Comparison of ENCODE assay signal across 24 cellular contexts in genomic region chr11:2122907-2123627, GRCh38. TPM values are rescaled to one million over a fixed set of nuclear protein-coding genes. Genes with fewer than 3 reads are reported as not detected.
DNase-seq lines count a peak whose midpoint lies in the region; ATAC-seq and TF ChIP-seq lines count a peak whose summit lies in the region.
"Had no signal": no experiment of that assay in that cellular context is flagged by ENCODE, and none has a peak within 500 bp of the region (broad histone marks: within the 10 kb centered on the region; RNA-seq: fewer than 3 reads in every experiment).

No MANE protein-coding gene starts in this region.

- no peak overlapping the region for H3K4me3 Mint-ChIP-seq in naive thymus-derived CD4-positive, alpha-beta T cell
- H3K4me3 Mint-ChIP-seq: activated CD8-positive, alpha-beta memory T cell treated with anti-CD3 and anti-CD28 coated beads, Interleukin-2, amount 10 ng/mL, durations not matched to agents 7 days and 5 days; dendritic cell treated with granulocyte-macrophage colony-stimulating factor and Interleukin-4, amounts not matched to agents 40 ng/mL and 50 ng/mL, for 4 days; HFFc6; nephron had no signal

- POLR2A ChIA-PET in naive thymus-derived CD4-positive, alpha-beta T cell (lab: Charles Lee) = no interaction called here

- H4K5ac ChIP-seq in mesendoderm (ENCODE audit: low read length) = no peak overlapping the region

- no peak overlapping the region for H2BK15ac ChIP-seq in mesendoderm (replicated peaks; ENCODE audit: low read depth)

- in situ Hi-C loops in astrocyte of the spinal cord (cut with HindIII; ENCODE audit: low sequenced_read_pairs) = no loop called here

- intact Hi-C loops in naive thymus-derived CD4-positive, alpha-beta T cell (cut with micrococcal nuclease) = no loop called here

- peaks cover 14% of the 10 kb centered on the region for H3K4me1 ChIP-seq in BLaER1
- H3K4me1 ChIP-seq in MM.1S (ENCODE audit: low read length) = 0 out of 2 replicates have a peak, but pooled peaks cover 4% of the 10 kb centered on the region
- no peaks in the 10 kb centered on the region for H3K4me1 ChIP-seq in naive thymus-derived CD4-positive, alpha-beta T cell (ENCODE audit: control insufficient read depth in 2 of 2, insufficient read depth in 2 of 2, low read length in 2 of 2)
- no peaks in the 10 kb centered on the region for H3K4me1 ChIP-seq in mesendoderm (ENCODE audit: control insufficient read depth, low read depth, low read length)
- H3K4me1 ChIP-seq: suprapubic skin had no signal

- no CpG with 5 or more reads among the region's 13 CpGs for WGBS in mesendoderm (ENCODE audit: extremely low coverage, insufficient coverage, low lambda C conversion rate)

- DNase-seq in MM.1S = no peak
- DNase-seq in astrocyte of the spinal cord (ENCODE audit: low read depth, low spot score) = no peak
- no peak for DNase-seq in naive thymus-derived CD4-positive, alpha-beta T cell
- DNase-seq in mesendoderm = no peak
- DNase-seq in activated CD8-positive, alpha-beta memory T cell treated with anti-CD3 and anti-CD28 coated beads, Interleukin-2, amount 50 U/mL, for 4 hours = no peak
- DNase-seq in GM10266 (ENCODE audit: extremely low spot score) = no peak
- DNase-seq: activated CD4-positive, CD25-positive, alpha-beta regulatory T cell treated with anti-CD3 and anti-CD28 coated beads, Interleukin-2, amount 50 U/mL, for 72 hours; activated CD8-positive, alpha-beta memory T cell treated with anti-CD3 and anti-CD28 coated beads, Interleukin-2, amount 10 ng/mL, durations not matched to agents 7 days and 5 days; COR-L47; GF-D8; MV-4-11; NCI-H2029 treated with DMSO at 0.1 percent for 48 hours; NCI-H526 treated with DMSO at 0.1 percent for 48 hours; stimulated activated CD4-positive, alpha-beta T cell treated with anti-CD3 and anti-CD28 coated beads, Interleukin-1b, Interleukin-23, amount 100 ng/mL, for 48 hours had no signal

- H3K4me3 ChIP-seq in BLaER1 (no peak overlapping the region), MM.1S (ENCODE audit: low read length) (no peak overlapping the region), astrocyte of the spinal cord (ENCODE audit: low read depth, low read length) (no peak overlapping the region), mesendoderm (ENCODE audit: low read length) (no peak overlapping the region)
- no peak overlapping the region for H3K4me3 ChIP-seq in naive thymus-derived CD4-positive, alpha-beta T cell (ENCODE audit: low read length)
- H3K4me3 ChIP-seq: suprapubic skin had no signal

- no peak overlapping the region for H3K27ac ChIP-seq in BLaER1
- H3K27ac ChIP-seq in MM.1S (ENCODE audit: low read length) = no peak overlapping the region
- H3K27ac ChIP-seq in naive thymus-derived CD4-positive, alpha-beta T cell (ENCODE audit: low read depth, low read length) = no peak overlapping the region
- H3K27ac ChIP-seq in mesendoderm (ENCODE audit: low read depth, low read length) = no peak overlapping the region
- H3K27ac ChIP-seq: suprapubic skin had no signal

- H3K27ac Mint-ChIP-seq in naive thymus-derived CD4-positive, alpha-beta T cell = no peak overlapping the region
- H3K27ac Mint-ChIP-seq: activated CD8-positive, alpha-beta memory T cell treated with anti-CD3 and anti-CD28 coated beads, Interleukin-2, amount 10 ng/mL, durations not matched to agents 7 days and 5 days; dendritic cell treated with granulocyte-macrophage colony-stimulating factor and Interleukin-4, amounts not matched to agents 40 ng/mL and 50 ng/mL, for 4 days; HFFc6; nephron had no signal

- H2AK5ac ChIP-seq in mesendoderm (ENCODE audit: low read length) = no peak overlapping the region

- peaks cover 3 to 22% (median 13%) of the 10 kb centered on the region in 5 donors for H3K27me3 Mint-ChIP-seq in naive thymus-derived CD4-positive, alpha-beta T cell

- no peak overlapping the region for H3K4ac ChIP-seq in mesendoderm (ENCODE audit: low read depth, low read length)

- CTCF ChIA-PET in naive thymus-derived CD4-positive, alpha-beta T cell (lab: Charles Lee) = interaction anchor here (0.6 kb wide), 1 partner anchor 28 kb away, joined by 3 read pairs; no protein-coding TSS in a partner anchor

- H3K9me3 Mint-ChIP-seq in naive thymus-derived CD4-positive, alpha-beta T cell = peaks cover 0 to 16% (median 0%) of the 10 kb centered on the region in 11 donors
- H3K9me3 Mint-ChIP-seq: dendritic cell treated with granulocyte-macrophage colony-stimulating factor and Interleukin-4, amounts not matched to agents 40 ng/mL and 50 ng/mL, for 4 days; HFFc6 had no signal

- no peak overlapping the region for H3K18ac ChIP-seq in mesendoderm (ENCODE audit: low read length)

- H2AFZ ChIP-seq in MM.1S (ENCODE audit: low read length) = no peak overlapping the region

- no peaks in the 10 kb centered on the region for H3K79me2 ChIP-seq in MM.1S (ENCODE audit: low read length)
- no peaks in the 10 kb centered on the region for H3K79me2 ChIP-seq in mesendoderm (ENCODE audit: control insufficient read depth, insufficient read depth, low read length)

- H4K20me1 ChIP-seq in BLaER1 (no peaks in the 10 kb centered on the region), MM.1S (ENCODE audit: insufficient read depth, low read length) (no peaks in the 10 kb centered on the region)

- peak; percentile 6 for ATAC-seq in naive thymus-derived CD4-positive, alpha-beta T cell
- no peak for ATAC-seq in HG02938 (IDR thresholded peaks at IDR 0.05; ENCODE audit: unreplicated experiment)
- ATAC-seq: activated CD8-positive, alpha-beta memory T cell treated with anti-CD3 and anti-CD28 coated beads, Interleukin-2, amount 10 ng/mL, durations not matched to agents 7 days and 5 days had no signal

- H3K4me2 ChIP-seq in BLaER1 = peak overlapping the region; percentile 42
- peak overlapping the region; percentile 64; the same call in 1 of the 2 replicates for H3K4me2 ChIP-seq in MM.1S (ENCODE audit: low read depth, low read length)
- H3K4me2 ChIP-seq in mesendoderm (ENCODE audit: low read length) = no peak overlapping the region

- no peaks in the 10 kb centered on the region for H3F3A ChIP-seq in MM.1S (ENCODE audit: insufficient read depth, low read length)

- H2BK5ac ChIP-seq in mesendoderm (ENCODE audit: low read length) = no peak overlapping the region

- no peaks in the 10 kb centered on the region for H3K79me1 ChIP-seq in mesendoderm (ENCODE audit: low read length)

- H3K4me1 Mint-ChIP-seq in naive thymus-derived CD4-positive, alpha-beta T cell = no peaks in the 10 kb centered on the region
- H3K4me1 Mint-ChIP-seq: activated CD8-positive, alpha-beta memory T cell treated with anti-CD3 and anti-CD28 coated beads, Interleukin-2, amount 10 ng/mL, durations not matched to agents 7 days and 5 days; nephron had no signal

- H3K9me2 ChIP-seq in MM.1S (replicated peaks; ENCODE audit: insufficient read depth, low read length) = no peaks in the 10 kb centered on the region

- no peak for TF ChIP-seq CTCF in MM.1S (IDR thresholded peaks at IDR 0.05; ENCODE audit: low read length)
- TF ChIP-seq CTCF in astrocyte of the spinal cord (IDR thresholded peaks at IDR 0.05; ENCODE audit: low read depth, low read length) = peak; percentile 13
- TF ChIP-seq CTCF in GM10266 (IDR thresholded peaks at IDR 0.05; ENCODE audit: control insufficient read depth, insufficient read depth, low read depth, missing control alignments) = no peak

- no peaks in the 10 kb centered on the region for H3K27me3 ChIP-seq in BLaER1
- peaks cover 42% of the 10 kb centered on the region for H3K27me3 ChIP-seq in MM.1S (replicated peaks; ENCODE audit: insufficient read depth, low read length)
- no peaks in the 10 kb centered on the region for H3K27me3 ChIP-seq in naive thymus-derived CD4-positive, alpha-beta T cell (ENCODE audit: control insufficient read depth in 2 of 2, insufficient read depth in 2 of 2, low read length in 2 of 2)
- no peaks in the 10 kb centered on the region for H3K27me3 ChIP-seq in mesendoderm (ENCODE audit: insufficient read depth, low read length, poor library complexity)

- no peak overlapping the region for H3K56ac ChIP-seq in mesendoderm (ENCODE audit: low read length)

- H3K9ac ChIP-seq in BLaER1 (no peak overlapping the region), MM.1S (ENCODE audit: low read length) (no peak overlapping the region), mesendoderm (ENCODE audit: low read length) (no peak overlapping the region)

- H3K36me3 Mint-ChIP-seq in naive thymus-derived CD4-positive, alpha-beta T cell = no peaks in the 10 kb centered on the region
- H3K36me3 Mint-ChIP-seq: activated CD8-positive, alpha-beta memory T cell treated with anti-CD3 and anti-CD28 coated beads, Interleukin-2, amount 10 ng/mL, durations not matched to agents 7 days and 5 days had no signal

- H4K8ac ChIP-seq in mesendoderm (ENCODE audit: low read depth, low read length) = no peak overlapping the region

- H2BK120ac ChIP-seq in mesendoderm (ENCODE audit: low read depth, low read length) = no peak overlapping the region

- H3K9me3 ChIP-seq in BLaER1 (no peaks in the 10 kb centered on the region), MM.1S (replicated peaks; ENCODE audit: insufficient read depth, low read length) (no peaks in the 10 kb centered on the region)
- H3K9me3 ChIP-seq in naive thymus-derived CD4-positive, alpha-beta T cell (ENCODE audit: control insufficient read depth in 2 of 3, low read length in 3 of 3) = no peaks in the 10 kb centered on the region
- H3K9me3 ChIP-seq: suprapubic skin had no signal

- no peaks in the 10 kb centered on the region for H3K36me3 ChIP-seq in BLaER1
- H3K36me3 ChIP-seq in MM.1S (replicated peaks; ENCODE audit: insufficient read depth, low read length) = no peaks in the 10 kb centered on the region
- H3K36me3 ChIP-seq in naive thymus-derived CD4-positive, alpha-beta T cell (ENCODE audit: control insufficient read depth in 2 of 3, insufficient read depth in 3 of 3, low read length in 3 of 3) = no peaks in the 10 kb centered on the region
- no peaks in the 10 kb centered on the region for H3K36me3 ChIP-seq in mesendoderm (ENCODE audit: control insufficient read depth, insufficient read depth, low read length)
- H3K36me3 ChIP-seq: suprapubic skin had no signal

- H3K23ac ChIP-seq in mesendoderm (ENCODE audit: low read length) = no peak overlapping the region

RNA-seq across cellular contexts. Expression of gene IGF2, which starts 16.1 kb away (rescaled TPM):
- total RNA-seq in naive thymus-derived CD4-positive, alpha-beta T cell = under 1 TPM in 1 of 5 experiments, not detected in 4; 0.36 TPM
- not detected for polyA plus RNA-seq in naive thymus-derived CD4-positive, alpha-beta T cell
- polyA plus RNA-seq in mesendoderm (2013, experiment 1 of 2) = 0.28 TPM
- polyA plus RNA-seq in mesendoderm (2013, experiment 2 of 2) = 0.29 TPM
- total RNA-seq: T-helper 2 cell treated with Interferon-gamma antibody and Interleukin-4, amounts not matched to agents 100 ng/mL and 5 ng/mL, for 36 hours had no signal

RNA-seq across cellular contexts. Expression of gene INS, which starts 37.9 kb away (rescaled TPM):
- not detected for total RNA-seq in naive thymus-derived CD4-positive, alpha-beta T cell
- not detected for polyA plus RNA-seq in naive thymus-derived CD4-positive, alpha-beta T cell
- not detected for polyA plus RNA-seq in mesendoderm (2013, experiment 1 of 2)
- polyA plus RNA-seq in mesendoderm (2013, experiment 2 of 2) = not detected
- total RNA-seq: activated CD8-positive, alpha-beta memory T cell treated with anti-CD3 and anti-CD28 coated beads, Interleukin-2, amount 10 ng/mL, durations not matched to agents 7 days and 5 days; epithelial cell of proximal tubule; HFFc6; lung microvascular endothelial cell; renal cortical epithelial cell; suprapubic skin; T-helper 2 cell treated with Interferon-gamma antibody and Interleukin-4, amounts not matched to agents 100 ng/mL and 5 ng/mL, for 36 hours had no signal

RNA-seq across cellular contexts. Expression of gene TH, which starts 48.5 kb away (rescaled TPM):
- not detected for total RNA-seq in naive thymus-derived CD4-positive, alpha-beta T cell
- polyA plus RNA-seq in naive thymus-derived CD4-positive, alpha-beta T cell = not detected
- polyA plus RNA-seq in mesendoderm (2013, experiment 1 of 2) = 0.07 TPM
- 0.20 TPM for polyA plus RNA-seq in mesendoderm (2013, experiment 2 of 2)
- total RNA-seq: activated CD8-positive, alpha-beta memory T cell treated with anti-CD3 and anti-CD28 coated beads, Interleukin-2, amount 10 ng/mL, durations not matched to agents 7 days and 5 days; HFFc6; T-helper 2 cell treated with Interferon-gamma antibody and Interleukin-4, amounts not matched to agents 100 ng/mL and 5 ng/mL, for 36 hours had no signal
